ENCODE assay signal across 19 cellular contexts in genomic region chr11:26867286-26867685, GRCh38.
A peak's percentile ranks its signal among the peaks of the same experiment; 100 is the strongest.
DNase-seq lines count a peak whose midpoint lies in the region; ATAC-seq and TF ChIP-seq lines count a peak whose summit lies in the region.
"Had no signal": no experiment of that assay in that cellular context is flagged by ENCODE, and none has a peak within 500 bp of the region (broad histone marks: within the 10 kb centered on the region; RNA-seq: fewer than 3 reads in every experiment).

No MANE protein-coding gene starts in this region.

- H3K4me1 ChIP-seq in IMR-90 (ENCODE audit: control insufficient read depth, insufficient read depth, low read length) = no peaks in the 10 kb centered on the region
- H3K4me1 ChIP-seq: HAP-1, SJSA1 had no signal

- H3K27me3 ChIP-seq in IMR-90 (ENCODE audit: control insufficient read depth, insufficient read depth, low read length) = no peaks in the 10 kb centered on the region
- H3K27me3 ChIP-seq: SJSA1 had no signal

- H3K36me3 Mint-ChIP-seq in naive thymus-derived CD8-positive, alpha-beta T cell = peaks cover 0 to 6% (median 0%) of the 10 kb centered on the region in 3 donors
- peaks cover 13% of the 10 kb centered on the region for H3K36me3 Mint-ChIP-seq in natural killer cell
- no peaks in the 10 kb centered on the region for H3K36me3 Mint-ChIP-seq in activated naive CD4-positive, alpha-beta T cell treated with anti-CD3 and anti-CD28 coated beads for 36 hours (ENCODE audit: low read depth)
- H3K36me3 Mint-ChIP-seq: CD4-positive, CD25-positive, alpha-beta regulatory T cell; IgD-negative memory B cell had no signal

- H3K18ac ChIP-seq in IMR-90 (ENCODE audit: low read depth, low read length) = no peak overlapping the region

- no peak overlapping the region for H3K27ac ChIP-seq in IMR-90 (ENCODE audit: insufficient read depth, low read length)
- H3K27ac ChIP-seq: SJSA1 had no signal

- H3K27me3 Mint-ChIP-seq in naive thymus-derived CD8-positive, alpha-beta T cell = no peaks in the 10 kb centered on the region
- no peaks in the 10 kb centered on the region for H3K27me3 Mint-ChIP-seq in natural killer cell (ENCODE audit: low read depth in 2 of 2)
- no peaks in the 10 kb centered on the region for H3K27me3 Mint-ChIP-seq in activated naive CD4-positive, alpha-beta T cell treated with anti-CD3 and anti-CD28 coated beads for 36 hours (ENCODE audit: low read depth)
- H3K27me3 Mint-ChIP-seq: CD4-positive, CD25-positive, alpha-beta regulatory T cell had no signal

- no TSS peak for BruUV-seq in IMR-90 (replicated peaks; lab: Mats Ljungman, UMichigan)

- no peak overlapping the region for H3K4me2 ChIP-seq in IMR-90 (ENCODE audit: low read depth, low read length)
- H3K4me2 ChIP-seq: GM23338 had no signal

- DNase-seq in IMR-90 (no peak), choroid plexus epithelial cell (ENCODE audit: low read depth) (peak; percentile 56), fibroblast of villous mesenchyme (ENCODE audit: low read depth) (peak; percentile 86), natural killer cell (no peak)
- DNase-seq in naive thymus-derived CD8-positive, alpha-beta T cell = no peak
- no peak for DNase-seq in activated naive CD4-positive, alpha-beta T cell treated with anti-CD3 and anti-CD28 coated beads for 36 hours
- DNase-seq: CD4-positive, CD25-positive, alpha-beta regulatory T cell; EL; MV-4-11; NCI-H1694 treated with DMSO at 0.1 percent for 48 hours; NCI-H446 treated with DMSO at 0.1 percent for 48 hours; NCI-H526 treated with DMSO at 0.1 percent for 48 hours; OCI-M1 had no signal

- H3K4me3 Mint-ChIP-seq in naive thymus-derived CD8-positive, alpha-beta T cell = no peak overlapping the region
- H3K4me3 Mint-ChIP-seq in natural killer cell = no peak overlapping the region
- H3K4me3 Mint-ChIP-seq in activated naive CD4-positive, alpha-beta T cell treated with anti-CD3 and anti-CD28 coated beads for 36 hours = no peak overlapping the region
- H3K4me3 Mint-ChIP-seq: CD4-positive, CD25-positive, alpha-beta regulatory T cell; GM23338; IgD-negative memory B cell had no signal

- H2AK9ac ChIP-seq in IMR-90 (replicated peaks; ENCODE audit: low read depth, low read length, poor library complexity) = no peak overlapping the region

- H3K36me3 ChIP-seq in IMR-90 (ENCODE audit: control insufficient read depth, insufficient read depth, low read length) = no peaks in the 10 kb centered on the region
- H3K36me3 ChIP-seq: HAP-1, SJSA1 had no signal

- POLR2A ChIA-PET in IMR-90 (lab: Charles Lee; ENCODE audit: unreplicated experiment) = no interaction called here
- POLR2A ChIA-PET in naive thymus-derived CD8-positive, alpha-beta T cell (lab: Charles Lee) = no interaction called here

- no peak overlapping the region for H2AFZ ChIP-seq in IMR-90 (replicated peaks; ENCODE audit: low read length, poor library complexity)
- H2AFZ ChIP-seq: GM23338 had no signal

- TF ChIP-seq POLR2A in IMR-90 (IDR thresholded peaks at IDR 0.05; ENCODE audit: low read depth, low read length) = no peak

- H3K9me1 ChIP-seq in IMR-90 (ENCODE audit: insufficient read depth, low read length) = no peaks in the 10 kb centered on the region

- H3K56ac ChIP-seq in IMR-90 (ENCODE audit: extremely low read depth, insufficient read depth, low read length) = no peak overlapping the region

- H4K91ac ChIP-seq in IMR-90 (ENCODE audit: insufficient read depth, low read depth, low read length) = no peak overlapping the region

- H3K23ac ChIP-seq in IMR-90 (ENCODE audit: low read depth, low read length) = no peak overlapping the region

- no peaks in the 10 kb centered on the region for H3K4me1 Mint-ChIP-seq in naive thymus-derived CD8-positive, alpha-beta T cell
- no peaks in the 10 kb centered on the region for H3K4me1 Mint-ChIP-seq in natural killer cell
- H3K4me1 Mint-ChIP-seq in activated naive CD4-positive, alpha-beta T cell treated with anti-CD3 and anti-CD28 coated beads for 36 hours (ENCODE audit: low read depth) = no peaks in the 10 kb centered on the region
- H3K4me1 Mint-ChIP-seq: CD4-positive, CD25-positive, alpha-beta regulatory T cell; GM23338; IgD-negative memory B cell had no signal

- H4K8ac ChIP-seq in IMR-90 (ENCODE audit: low read depth in 2 of 2, low read length in 2 of 2) = no peak overlapping the region

- dilution Hi-C loops in IMR-90 (cut with HindIII; ENCODE audit: low sequenced_read_pairs, unreplicated experiment) = no loop called here

- no peak overlapping the region for H3K4ac ChIP-seq in IMR-90 (ENCODE audit: low read depth, low read length)

- no peak overlapping the region for H2BK20ac ChIP-seq in IMR-90 (ENCODE audit: low read depth, low read length)

- H4K5ac ChIP-seq in IMR-90 (ENCODE audit: low read depth, low read length) = no peak overlapping the region

- no peak overlapping the region for H3K27ac Mint-ChIP-seq in naive thymus-derived CD8-positive, alpha-beta T cell
- H3K27ac Mint-ChIP-seq in natural killer cell = no peak overlapping the region
- no peak overlapping the region for H3K27ac Mint-ChIP-seq in activated naive CD4-positive, alpha-beta T cell treated with anti-CD3 and anti-CD28 coated beads for 36 hours
- H3K27ac Mint-ChIP-seq: CD4-positive, CD25-positive, alpha-beta regulatory T cell; GM23338; IgD-negative memory B cell had no signal

- TF ChIP-seq RAD21 in IMR-90 (IDR thresholded peaks at IDR 0.05; ENCODE audit: low read length) = no peak

- no peaks in the 10 kb centered on the region for H3K79me1 ChIP-seq in IMR-90 (ENCODE audit: low read depth in 1 of 2, low read length in 2 of 2)

- H4K20me1 ChIP-seq in IMR-90 (ENCODE audit: insufficient read depth, low read length) = no peaks in the 10 kb centered on the region

- no peak overlapping the region for H2BK5ac ChIP-seq in IMR-90 (ENCODE audit: low read depth, low read length, poor library complexity, severe bottlenecking)

- H3K9me3 Mint-ChIP-seq in naive thymus-derived CD8-positive, alpha-beta T cell = peaks cover 6 to 24% (median 9%) of the 10 kb centered on the region in 9 donors
- H3K9me3 Mint-ChIP-seq in natural killer cell = peaks cover 14 to 16% of the 10 kb centered on the region in 2 donors
- H3K9me3 Mint-ChIP-seq in activated naive CD4-positive, alpha-beta T cell treated with anti-CD3 and anti-CD28 coated beads for 36 hours = peaks cover 5% of the 10 kb centered on the region

- peaks cover 2% of the 10 kb centered on the region for H3K9me3 ChIP-seq in IMR-90 (ENCODE audit: control insufficient read depth, insufficient read depth, low read length)
- H3K9me3 ChIP-seq: HAP-1, SJSA1 had no signal

- CTCF ChIA-PET in IMR-90 (lab: Yijun Ruan, JAX) = no interaction called here
- CTCF ChIA-PET in activated naive CD4-positive, alpha-beta T cell treated with anti-CD3 and anti-CD28 coated beads for 36 hours (lab: Charles Lee) = no interaction called here

- H3K9ac ChIP-seq in IMR-90 (ENCODE audit: low read depth, low read length) = no peak overlapping the region

- H2AK5ac ChIP-seq in IMR-90 (ENCODE audit: low read depth, low read length) = no peak overlapping the region

- ATAC-seq in IMR-90 (ENCODE audit: low read depth) (no peak), natural killer cell (no peak), HG02840 (IDR thresholded peaks at IDR 0.05; ENCODE audit: low FRiP score, unreplicated experiment) (no peak)
- ATAC-seq in naive thymus-derived CD8-positive, alpha-beta T cell = no peak
- ATAC-seq: GM23338, Right ventricle myocardium inferior had no signal

- H3K4me3 ChIP-seq in IMR-90 (ENCODE audit: insufficient read depth, low read depth, low read length) (no peak overlapping the region), choroid plexus epithelial cell (ENCODE audit: low read depth, low read length) (no peak overlapping the region), fibroblast of villous mesenchyme (ENCODE audit: low read depth, low read length) (no peak overlapping the region)
- H3K4me3 ChIP-seq: GM23338, HAP-1, SJSA1 had no signal

- no peak overlapping the region for H2BK15ac ChIP-seq in IMR-90 (ENCODE audit: low read depth, low read length)

- intact Hi-C loops in IMR-90 (cut with micrococcal nuclease) (no loop called here), natural killer cell (cut with micrococcal nuclease) (no loop called here)
- intact Hi-C loops in activated naive CD4-positive, alpha-beta T cell treated with anti-CD3 and anti-CD28 coated beads for 36 hours (cut with micrococcal nuclease) = no loop called here

- in situ Hi-C loops in IMR-90 (cut with MboI; ENCODE audit: low sequenced_read_pairs) = no loop called here

- TF ChIP-seq CTCF in IMR-90 (conservative IDR thresholded peaks at IDR 0.05; ENCODE audit: low read depth, low read length) (no peak), choroid plexus epithelial cell (conservative IDR thresholded peaks at IDR 0.05; ENCODE audit: low read depth, low read length) (no peak), fibroblast of villous mesenchyme (IDR thresholded peaks at IDR 0.05; ENCODE audit: insufficient read depth, low read depth, low read length) (no peak), natural killer cell (IDR thresholded peaks at IDR 0.05) (no peak)

- no peak overlapping the region for H2BK120ac ChIP-seq in IMR-90 (ENCODE audit: low read depth, low read length)

- no peak overlapping the region for H3K14ac ChIP-seq in IMR-90 (replicated peaks; ENCODE audit: low read depth, low read length)

TF ChIP-seq in IMR-90, 13 proteins besides CTCF, POLR2A, EP300 and RAD21:
- peak; percentile 0; the same call in 1 of the 2 replicates for TF ChIP-seq CEBPB (IDR thresholded peaks at IDR 0.05; ENCODE audit: low read depth, low read length)
- TF ChIP-seq, protein P1, sequence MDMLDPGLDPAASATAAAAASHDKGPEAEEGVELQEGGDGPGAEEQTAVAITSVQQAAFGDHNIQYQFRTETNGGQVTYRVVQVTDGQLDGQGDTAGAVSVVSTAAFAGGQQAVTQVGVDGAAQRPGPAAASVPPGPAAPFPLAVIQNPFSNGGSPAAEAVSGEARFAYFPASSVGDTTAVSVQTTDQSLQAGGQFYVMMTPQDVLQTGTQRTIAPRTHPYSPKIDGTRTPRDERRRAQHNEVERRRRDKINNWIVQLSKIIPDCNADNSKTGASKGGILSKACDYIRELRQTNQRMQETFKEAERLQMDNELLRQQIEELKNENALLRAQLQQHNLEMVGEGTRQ (IDR thresholded peaks at IDR 0.05; ENCODE audit: low read depth, low read length) = no peak
- TF ChIP-seq CHD1 (IDR thresholded peaks at IDR 0.05; ENCODE audit: low read depth, low read length) = no peak
- no peak for TF ChIP-seq MAFK (IDR thresholded peaks at IDR 0.05; ENCODE audit: low read depth, low read length)
- TF ChIP-seq FOS (IDR thresholded peaks at IDR 0.05; ENCODE audit: low read depth, low read length) = no peak

Comparison
In these comparisons a context has a peak if more than half of its experiments do, and no peak if none do; other contexts are left out.
1. DNase-seq: peak in choroid plexus epithelial cell (single experiment) and fibroblast of villous mesenchyme (single experiment); none in IMR-90 (single experiment), naive thymus-derived CD8-positive, alpha-beta T cell (0 of 10), natural killer cell (single experiment) and activated naive CD4-positive, alpha-beta T cell treated with anti-CD3 and anti-CD28 coated beads for 36 hours (single experiment).